In the genomic region with DNA sequence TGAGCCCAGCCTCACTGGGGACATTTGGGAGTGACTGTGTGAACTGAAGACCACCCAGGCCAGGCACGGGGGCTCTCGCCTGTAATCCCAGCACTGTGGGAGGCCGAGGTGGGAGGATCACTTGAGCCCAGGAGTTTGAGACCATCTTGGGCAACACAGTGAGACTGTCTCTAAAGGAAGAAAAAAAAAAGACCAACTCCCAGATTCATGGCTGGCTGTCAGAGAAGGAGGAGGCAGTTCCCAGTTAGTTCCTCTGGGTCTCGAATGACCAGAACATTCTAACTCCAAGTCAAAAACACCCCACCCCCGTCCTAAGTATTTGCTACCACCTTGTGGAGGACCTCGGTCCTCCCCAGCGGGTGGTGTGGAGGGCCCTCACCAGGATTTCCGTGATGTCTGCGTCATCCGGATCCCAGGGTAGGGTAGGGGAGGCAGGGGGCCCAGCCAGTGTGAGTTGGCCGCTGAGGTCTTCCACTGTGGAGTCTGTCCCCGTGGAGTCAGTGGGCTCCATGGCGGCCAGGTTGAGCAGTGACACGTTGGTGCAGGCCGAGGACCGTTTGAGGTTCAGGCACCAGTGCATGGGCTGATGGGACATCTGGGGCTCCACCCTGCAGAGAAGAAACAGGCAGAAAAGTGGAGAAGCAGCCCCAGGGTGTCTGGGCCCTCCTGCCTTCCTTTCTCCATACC, we compare ENCODE assay signal across 11 cellular contexts. TPM values are rescaled to one million over a fixed set of nuclear protein-coding genes. Genes with fewer than 3 reads are reported as not detected.
DNase-seq lines count a peak whose midpoint lies in the region; ATAC-seq and TF ChIP-seq lines count a peak whose summit lies in the region.
"Had no signal": no experiment of that assay in that cellular context is flagged by ENCODE, and none has a peak within 500 bp of the region (broad histone marks: within the 10 kb centered on the region; RNA-seq: fewer than 3 reads in every experiment).

No MANE protein-coding gene starts in this region.

- DNase-seq in activated T-cell treated with anti-CD3 and anti-CD28 coated beads, Interleukin-2, amount 50 U/mL, for 1 hour: peak; percentile 26
- no peak for DNase-seq in activated T-cell treated with anti-CD3 and anti-CD28 coated beads for 4 hours
- DNase-seq in activated CD8-positive, alpha-beta T cell treated with anti-CD3 and anti-CD28 coated beads for 36 hours: peak; percentile 29
- peak; percentile 66 for DNase-seq in right atrium auricular region (ENCODE audit: low spot score)
- peak in 1 of 2 donors; percentile 40 for DNase-seq in tibial artery
- DNase-seq in NCI-H2107 (lab: John Stamatoyannopoulos, UW): no peak
- DNase-seq in NCI-H1092 treated with DMSO at 0.1 percent for 48 hours (lab: John Stamatoyannopoulos, UW): no peak
- DNase-seq: aorta, NCI-H774 had no signal

- H3K27me3 Mint-ChIP-seq in activated CD8-positive, alpha-beta T cell treated with anti-CD3 and anti-CD28 coated beads for 36 hours: no peaks in the 10 kb centered on the region
- peaks cover 10% of the 10 kb centered on the region for H3K27me3 Mint-ChIP-seq in stimulated activated memory B cell treated with anti-CD40 and anti-IgM and Interleukin-4, amounts not matched to agents 10 μg/mL and 1 μg/mL and 100 μg/mL, for 72 hours

- H3K36me3 ChIP-seq in right atrium auricular region (no peaks in the 10 kb centered on the region), tibial artery (no peaks in the 10 kb centered on the region)

- H3K36me3 Mint-ChIP-seq in activated CD8-positive, alpha-beta T cell treated with anti-CD3 and anti-CD28 coated beads for 36 hours (ENCODE audit: low read depth): no peaks in the 10 kb centered on the region
- H3K36me3 Mint-ChIP-seq in stimulated activated memory B cell treated with anti-CD40 and anti-IgM and Interleukin-4, amounts not matched to agents 10 μg/mL and 1 μg/mL and 100 μg/mL, for 72 hours: no peaks in the 10 kb centered on the region

- peak overlapping the region; percentile 52 for H3K27ac Mint-ChIP-seq in activated CD8-positive, alpha-beta T cell treated with anti-CD3 and anti-CD28 coated beads for 36 hours
- H3K27ac Mint-ChIP-seq in stimulated activated memory B cell treated with anti-CD40 and anti-IgM and Interleukin-4, amounts not matched to agents 10 μg/mL and 1 μg/mL and 100 μg/mL, for 72 hours: no peak overlapping the region

- no peaks in the 10 kb centered on the region for H3K9me3 ChIP-seq in right atrium auricular region
- no peaks in the 10 kb centered on the region for H3K9me3 ChIP-seq in tibial artery

- H3K27ac ChIP-seq in right atrium auricular region (peak overlapping the region; percentile 73), tibial artery (peak overlapping the region; percentile 28 to 66)

- no peaks in the 10 kb centered on the region for H3K9me3 Mint-ChIP-seq in activated CD8-positive, alpha-beta T cell treated with anti-CD3 and anti-CD28 coated beads for 36 hours
- H3K9me3 Mint-ChIP-seq in stimulated activated memory B cell treated with anti-CD40 and anti-IgM and Interleukin-4, amounts not matched to agents 10 μg/mL and 1 μg/mL and 100 μg/mL, for 72 hours: no peaks in the 10 kb centered on the region

- TF ChIP-seq CTCF in activated CD8-positive, alpha-beta T cell treated with anti-CD3 and anti-CD28 coated beads for 36 hours (IDR thresholded peaks at IDR 0.05): no peak
- peak in 1 of 2 donors; percentile 54 for TF ChIP-seq CTCF in right atrium auricular region (IDR thresholded peaks at IDR 0.05)
- TF ChIP-seq CTCF in tibial artery (IDR thresholded peaks at IDR 0.05): no peak

- H3K4me1 ChIP-seq in right atrium auricular region: peaks cover 0 to 13% of the 10 kb centered on the region in 2 donors
- H3K4me1 ChIP-seq in tibial artery: peaks cover 0 to 16% (median 7%) of the 10 kb centered on the region in 4 donors

- H3K4me3 Mint-ChIP-seq in activated CD8-positive, alpha-beta T cell treated with anti-CD3 and anti-CD28 coated beads for 36 hours: peak overlapping the region; percentile 40
- no peak overlapping the region for H3K4me3 Mint-ChIP-seq in stimulated activated memory B cell treated with anti-CD40 and anti-IgM and Interleukin-4, amounts not matched to agents 10 μg/mL and 1 μg/mL and 100 μg/mL, for 72 hours

- intact Hi-C loops in activated CD8-positive, alpha-beta T cell treated with anti-CD3 and anti-CD28 coated beads for 36 hours (cut with micrococcal nuclease): no loop called here
- intact Hi-C loops in tibial artery (cut with DNase I; ENCODE audit: low total_unique reads): loop anchor here (10.0 kb wide), 1 partner anchor 103 kb away; a partner anchor contains a TSS

- peaks cover 10% of the 10 kb centered on the region for H3K4me1 Mint-ChIP-seq in activated CD8-positive, alpha-beta T cell treated with anti-CD3 and anti-CD28 coated beads for 36 hours (ENCODE audit: low read depth)
- H3K4me1 Mint-ChIP-seq in stimulated activated memory B cell treated with anti-CD40 and anti-IgM and Interleukin-4, amounts not matched to agents 10 μg/mL and 1 μg/mL and 100 μg/mL, for 72 hours: no peaks in the 10 kb centered on the region

- POLR2A ChIA-PET in activated CD8-positive, alpha-beta T cell treated with anti-CD3 and anti-CD28 coated beads for 36 hours (lab: Charles Lee): no interaction called here

- no peak for ATAC-seq in activated CD8-positive, alpha-beta T cell treated with anti-CD3 and anti-CD28 coated beads for 36 hours
- no peak for ATAC-seq in stimulated activated memory B cell treated with anti-CD40 and anti-IgM and Interleukin-4, amounts not matched to agents 10 μg/mL and 1 μg/mL and 100 μg/mL, for 72 hours
- ATAC-seq: HCT116 had no signal

- no peak overlapping the region for H3K4me3 ChIP-seq in right atrium auricular region
- H3K4me3 ChIP-seq in tibial artery: no peak overlapping the region

- CTCF ChIA-PET in activated CD8-positive, alpha-beta T cell treated with anti-CD3 and anti-CD28 coated beads for 36 hours (lab: Charles Lee): no interaction called here

- no peaks in the 10 kb centered on the region for H3K27me3 ChIP-seq in right atrium auricular region
- H3K27me3 ChIP-seq in tibial artery: no peaks in the 10 kb centered on the region

RNA-seq across cellular contexts. Expression of a gene that starts 1.3 kb away (rescaled TPM):
- total RNA-seq in activated CD8-positive, alpha-beta T cell treated with anti-CD3 and anti-CD28 coated beads for 36 hours: under 1 TPM; 0.50 to 0.81 TPM
- under 1 TPM; 0.28 to 0.96 TPM for total RNA-seq in right atrium auricular region

RNA-seq across cellular contexts. Expression of a gene that starts 5.0 kb away (rescaled TPM):
- total RNA-seq in activated CD8-positive, alpha-beta T cell treated with anti-CD3 and anti-CD28 coated beads for 36 hours: 10 to 100 TPM; 83.4 to 84.5 TPM
- total RNA-seq in right atrium auricular region: 10 to 100 TPM; 72.5 to 97.3 TPM

RNA-seq across cellular contexts. Expression of a gene that starts 51.3 kb away (rescaled TPM):
- 10 to 100 TPM; 23.5 to 24.1 TPM for total RNA-seq in activated CD8-positive, alpha-beta T cell treated with anti-CD3 and anti-CD28 coated beads for 36 hours
- 10 to 100 TPM; 18.5 to 22.5 TPM for total RNA-seq in right atrium auricular region

RNA-seq across cellular contexts. Expression of a gene that starts 56.3 kb away (rescaled TPM):
- total RNA-seq in activated CD8-positive, alpha-beta T cell treated with anti-CD3 and anti-CD28 coated beads for 36 hours: 10 to 100 TPM; 35.7 to 38.7 TPM
- total RNA-seq in right atrium auricular region: 10 to 100 TPM; 31.1 to 54.0 TPM

Comparison
In these comparisons a context has a peak if more than half of its experiments do, and no peak if none do; other contexts are left out.
1. DNase-seq: peak in activated T-cell treated with anti-CD3 and anti-CD28 coated beads, Interleukin-2, amount 50 U/mL, for 1 hour (single experiment), activated CD8-positive, alpha-beta T cell treated with anti-CD3 and anti-CD28 coated beads for 36 hours (single experiment) and right atrium auricular region (single experiment); none in activated T-cell treated with anti-CD3 and anti-CD28 coated beads for 4 hours (single experiment), NCI-H2107 (single experiment) and NCI-H1092 treated with DMSO at 0.1 percent for 48 hours (single experiment).